Comparison of ENCODE assay signal across 8 cellular contexts in genomic region chr15:52566889-52567288, GRCh38. TPM values are rescaled to one million over a fixed set of nuclear protein-coding genes. Genes with fewer than 3 reads are reported as not detected.
DNase-seq lines count a peak whose midpoint lies in the region; ATAC-seq and FAIRE-seq lines count a peak whose summit lies in the region.

No MANE protein-coding gene starts in this region.

- peaks cover 44% of the 10 kb centered on the region for H3K4me1 Mint-ChIP-seq in activated CD8-positive, alpha-beta memory T cell treated with anti-CD3 and anti-CD28 coated beads, Interleukin-2, amount 10 ng/mL, durations not matched to agents 7 days and 5 days
- H3K4me1 Mint-ChIP-seq in activated CD4-positive, alpha-beta memory T cell treated with anti-CD3 and anti-CD28 coated beads, Interleukin-2, amount 10 ng/mL, durations not matched to agents 7 days and 5 days, result peaks cover 46% of the 10 kb centered on the region
- H3K4me1 Mint-ChIP-seq in stimulated activated naive CD8-positive, alpha-beta T cell treated with anti-CD3 and anti-CD28 coated beads, Interleukin-15, amount 100 ng/mL, for 72 hours, result peaks cover 46% of the 10 kb centered on the region

- H3K9me3 Mint-ChIP-seq in activated CD8-positive, alpha-beta memory T cell treated with anti-CD3 and anti-CD28 coated beads, Interleukin-2, amount 10 ng/mL, durations not matched to agents 7 days and 5 days (ENCODE audit: low read depth), result no peaks in the 10 kb centered on the region
- H3K9me3 Mint-ChIP-seq in activated CD4-positive, alpha-beta memory T cell treated with anti-CD3 and anti-CD28 coated beads, Interleukin-2, amount 10 ng/mL, durations not matched to agents 7 days and 5 days, result no peaks in the 10 kb centered on the region
- H3K9me3 Mint-ChIP-seq in stimulated activated naive CD8-positive, alpha-beta T cell treated with anti-CD3 and anti-CD28 coated beads, Interleukin-15, amount 100 ng/mL, for 72 hours, result no peaks in the 10 kb centered on the region

- CTCF ChIA-PET in activated CD8-positive, alpha-beta memory T cell treated with anti-CD3 and anti-CD28 coated beads, Interleukin-2, amount 10 ng/mL, durations not matched to agents 7 days and 5 days (lab: Charles Lee), result interaction anchor here (1.0 to 1.2 kb wide), 3 partner anchors 9 to 234 kb away, joined by 3 to 8 read pairs (median 4); partner anchors contain the start of gene MYO5A
- CTCF ChIA-PET in activated CD4-positive, alpha-beta memory T cell treated with anti-CD3 and anti-CD28 coated beads, Interleukin-2, amount 10 ng/mL, durations not matched to agents 7 days and 5 days (lab: Charles Lee), result interaction anchor here (0.7 to 1.4 kb wide), 5 partner anchors 9 to 310 kb away, joined by 3 to 7 read pairs (median 3); partner anchors contain the start of gene MYO5A

- peak overlapping the region; percentile 91 for H3K4me3 Mint-ChIP-seq in activated CD8-positive, alpha-beta memory T cell treated with anti-CD3 and anti-CD28 coated beads, Interleukin-2, amount 10 ng/mL, durations not matched to agents 7 days and 5 days
- peak overlapping the region; percentile 90 for H3K4me3 Mint-ChIP-seq in activated CD4-positive, alpha-beta memory T cell treated with anti-CD3 and anti-CD28 coated beads, Interleukin-2, amount 10 ng/mL, durations not matched to agents 7 days and 5 days
- peak overlapping the region; percentile 77 to 92 for H3K4me3 Mint-ChIP-seq in stimulated activated naive CD8-positive, alpha-beta T cell treated with anti-CD3 and anti-CD28 coated beads, Interleukin-15, amount 100 ng/mL, for 72 hours

- H3K27me3 Mint-ChIP-seq in activated CD8-positive, alpha-beta memory T cell treated with anti-CD3 and anti-CD28 coated beads, Interleukin-2, amount 10 ng/mL, durations not matched to agents 7 days and 5 days, result no peaks in the 10 kb centered on the region
- no peaks in the 10 kb centered on the region for H3K27me3 Mint-ChIP-seq in activated CD4-positive, alpha-beta memory T cell treated with anti-CD3 and anti-CD28 coated beads, Interleukin-2, amount 10 ng/mL, durations not matched to agents 7 days and 5 days
- no peaks in the 10 kb centered on the region for H3K27me3 Mint-ChIP-seq in stimulated activated naive CD8-positive, alpha-beta T cell treated with anti-CD3 and anti-CD28 coated beads, Interleukin-15, amount 100 ng/mL, for 72 hours

- peaks cover 24% of the 10 kb centered on the region for H3K36me3 Mint-ChIP-seq in activated CD8-positive, alpha-beta memory T cell treated with anti-CD3 and anti-CD28 coated beads, Interleukin-2, amount 10 ng/mL, durations not matched to agents 7 days and 5 days
- H3K36me3 Mint-ChIP-seq in activated CD4-positive, alpha-beta memory T cell treated with anti-CD3 and anti-CD28 coated beads, Interleukin-2, amount 10 ng/mL, durations not matched to agents 7 days and 5 days (ENCODE audit: low read depth), result peaks cover 33% of the 10 kb centered on the region

- H3K9me3 ChIP-seq in iPS-18a (ENCODE audit: control insufficient read depth, low read depth, low read length), result no peaks in the 10 kb centered on the region
- no peaks in the 10 kb centered on the region for H3K9me3 ChIP-seq in small intestine (ENCODE audit: control insufficient read depth, low read depth)

- H3K4me3 ChIP-seq in iPS-18a (ENCODE audit: low read length) (peak overlapping the region; percentile 86), small intestine (ENCODE audit: low read depth in 1 of 2, low read length in 2 of 2) (peak overlapping the region in 1 of 2 donors; percentile 18)

- peak overlapping the region; percentile 95 for H3K9ac ChIP-seq in iPS-18a (ENCODE audit: low read length)

- DNase-seq in activated CD8-positive, alpha-beta memory T cell treated with anti-CD3 and anti-CD28 coated beads, Interleukin-2, amount 10 ng/mL, durations not matched to agents 7 days and 5 days, result no peak
- DNase-seq in activated CD8-positive, alpha-beta memory T cell treated with anti-CD3 and anti-CD28 coated beads, Interleukin-2, amount 50 U/mL, for 4 hours, result no peak
- DNase-seq in activated CD4-positive, alpha-beta memory T cell treated with anti-CD3 and anti-CD28 coated beads, Interleukin-2, amount 10 ng/mL, durations not matched to agents 7 days and 5 days, result no peak
- no peak for DNase-seq in stimulated activated naive CD8-positive, alpha-beta T cell treated with anti-CD3 and anti-CD28 coated beads, Interleukin-15, amount 100 ng/mL, for 72 hours
- DNase-seq in NCI-H446 treated with DMSO at 0.1 percent for 48 hours (lab: John Stamatoyannopoulos, UW), result no peak
- no peak for DNase-seq in small intestine

- H3K27ac ChIP-seq in iPS-18a (ENCODE audit: low read length), result no peak overlapping the region
- no peak overlapping the region for H3K27ac ChIP-seq in small intestine (ENCODE audit: low read depth in 1 of 2, low read length in 1 of 2)

- H3K36me3 ChIP-seq in iPS-18a (ENCODE audit: control insufficient read depth, low read depth, low read length) (no peaks in the 10 kb centered on the region), small intestine (ENCODE audit: control insufficient read depth in 2 of 2, insufficient read depth in 2 of 2, low read length in 2 of 2) (no peaks in the 10 kb centered on the region)

- 27 to 47% (median 27%) methylated on average over 4 of the region's 4 CpGs for WGBS in small intestine, 3 donors

- peaks cover 12% of the 10 kb centered on the region for H3K4me1 ChIP-seq in iPS-18a (ENCODE audit: control insufficient read depth, low read depth, low read length)
- H3K4me1 ChIP-seq in small intestine (ENCODE audit: control insufficient read depth in 2 of 2, insufficient read depth in 1 of 2, low read depth in 1 of 2, low read length in 1 of 2), result peaks cover 5 to 15% of the 10 kb centered on the region in 2 donors

- no peaks in the 10 kb centered on the region for H3K27me3 ChIP-seq in iPS-18a (ENCODE audit: control insufficient read depth, insufficient read depth, low read length)
- H3K27me3 ChIP-seq in small intestine (ENCODE audit: control insufficient read depth in 2 of 2, insufficient read depth in 2 of 2, low read length in 2 of 2), result no peaks in the 10 kb centered on the region

- FAIRE-seq in small intestine (lab: Jason Lieb, UNC), result no peak

- ATAC-seq in activated CD8-positive, alpha-beta memory T cell treated with anti-CD3 and anti-CD28 coated beads, Interleukin-2, amount 10 ng/mL, durations not matched to agents 7 days and 5 days, result no peak
- no peak for ATAC-seq in stimulated activated naive CD8-positive, alpha-beta T cell treated with anti-CD3 and anti-CD28 coated beads, Interleukin-15, amount 100 ng/mL, for 72 hours
- no peak for ATAC-seq in HG02840 (IDR thresholded peaks at IDR 0.05; ENCODE audit: low FRiP score, unreplicated experiment)

- peak overlapping the region; percentile 98 for H3K27ac Mint-ChIP-seq in activated CD8-positive, alpha-beta memory T cell treated with anti-CD3 and anti-CD28 coated beads, Interleukin-2, amount 10 ng/mL, durations not matched to agents 7 days and 5 days
- H3K27ac Mint-ChIP-seq in activated CD4-positive, alpha-beta memory T cell treated with anti-CD3 and anti-CD28 coated beads, Interleukin-2, amount 10 ng/mL, durations not matched to agents 7 days and 5 days, result peak overlapping the region; percentile 96
- no peak overlapping the region for H3K27ac Mint-ChIP-seq in stimulated activated naive CD8-positive, alpha-beta T cell treated with anti-CD3 and anti-CD28 coated beads, Interleukin-15, amount 100 ng/mL, for 72 hours

- POLR2A ChIA-PET in activated CD4-positive, alpha-beta memory T cell treated with anti-CD3 and anti-CD28 coated beads, Interleukin-2, amount 10 ng/mL, durations not matched to agents 7 days and 5 days (lab: Charles Lee), result interaction anchor here (0.6 to 1.9 kb wide), 6 partner anchors 13 to 113 kb away, joined by 3 to 5 read pairs (median 4); no protein-coding TSS in a partner anchor

RNA-seq across cellular contexts. Expression of gene ARPP19, which starts 1.9 kb away (rescaled TPM):
- total RNA-seq in activated CD8-positive, alpha-beta memory T cell treated with anti-CD3 and anti-CD28 coated beads, Interleukin-2, amount 10 ng/mL, durations not matched to agents 7 days and 5 days, result 100 to 1,000 TPM; 167 to 174 TPM
- 100 to 1,000 TPM; 176 to 193 TPM for total RNA-seq in activated CD4-positive, alpha-beta memory T cell treated with anti-CD3 and anti-CD28 coated beads, Interleukin-2, amount 10 ng/mL, durations not matched to agents 7 days and 5 days
- polyA plus RNA-seq in small intestine, result 10 to 100 TPM; 26.4 to 31.1 (median 27.0) TPM

RNA-seq across cellular contexts. Expression of gene MYO5A, which starts 38.2 kb away (rescaled TPM):
- 10 to 100 TPM; 30.3 to 43.2 TPM for total RNA-seq in activated CD8-positive, alpha-beta memory T cell treated with anti-CD3 and anti-CD28 coated beads, Interleukin-2, amount 10 ng/mL, durations not matched to agents 7 days and 5 days
- total RNA-seq in activated CD4-positive, alpha-beta memory T cell treated with anti-CD3 and anti-CD28 coated beads, Interleukin-2, amount 10 ng/mL, durations not matched to agents 7 days and 5 days, result 10 to 100 TPM; 41.3 to 42.2 TPM
- polyA plus RNA-seq in small intestine, result 1 to 10 TPM in 2 of 3 donors, under 1 TPM in 1; 0.45 to 3.0 (median 1.4) TPM

Comparison
In these comparisons a context has a peak if more than half of its experiments do, and no peak if none do; other contexts are left out.
1. H3K27ac Mint-ChIP-seq: peak in activated CD8-positive, alpha-beta memory T cell treated with anti-CD3 and anti-CD28 coated beads, Interleukin-2, amount 10 ng/mL, durations not matched to agents 7 days and 5 days (single experiment) and activated CD4-positive, alpha-beta memory T cell treated with anti-CD3 and anti-CD28 coated beads, Interleukin-2, amount 10 ng/mL, durations not matched to agents 7 days and 5 days (single experiment); none in stimulated activated naive CD8-positive, alpha-beta T cell treated with anti-CD3 and anti-CD28 coated beads, Interleukin-15, amount 100 ng/mL, for 72 hours (0 of 2).
2. Peak in every context shown above with its lines, with median percentiles within 50 percentile points of each other: H3K4me3 Mint-ChIP-seq.